In genomic region chr10:32958085-32958991, GRCh38 we compare ENCODE assay signal across 1 cellular context.
TF ChIP-seq lines count a peak whose summit lies in the region.

TSS of gene ITGB1 (minus strand) at chr10:32958230. CDS start at chr10:32935558, 22,672 bp downstream.

TF ChIP-seq in H1, 55 proteins besides CTCF, POLR2A, EP300 and RAD21:
- peak; percentile 93 for TF ChIP-seq POLR2AphosphoS5 (IDR thresholded peaks at IDR 0.05; ENCODE audit: low read depth, low read length)
- TF ChIP-seq FOSL1 (IDR thresholded peaks at IDR 0.05; ENCODE audit: insufficient read depth, low read depth, low read length) = no peak
- TF ChIP-seq RBBP5 (IDR thresholded peaks at IDR 0.05; ENCODE audit: borderline replicate concordance, low read depth, low read length) = peak; percentile 79; the same call in 1 of the 2 replicates
- TF ChIP-seq SP1 (IDR thresholded peaks at IDR 0.05; ENCODE audit: low read depth, low read length) = no peak
- TF ChIP-seq EZH2 (IDR thresholded peaks at IDR 0.05; ENCODE audit: low read depth, low read length, severe bottlenecking) = no peak
- peak; percentile 51 for TF ChIP-seq TAF7 (optimal IDR thresholded peaks at IDR 0.05; ENCODE audit: borderline replicate concordance, low read depth, low read length)
- TF ChIP-seq PHF8 (conservative IDR thresholded peaks at IDR 0.05; ENCODE audit: low read depth, low read length) = peak; percentile 83
- no peak for TF ChIP-seq NRF1 (IDR thresholded peaks at IDR 0.05; ENCODE audit: low read depth, low read length)
- peak; percentile 70; the same call in 1 of the 2 replicates for TF ChIP-seq TEAD4 (IDR thresholded peaks at IDR 0.05; ENCODE audit: low read depth, low read length)
- peak; percentile 81 for TF ChIP-seq ASH2L (IDR thresholded peaks at IDR 0.05; ENCODE audit: low read length)
- no peak for TF ChIP-seq MAFK (IDR thresholded peaks at IDR 0.05; ENCODE audit: low read depth, low read length)
- TF ChIP-seq, protein P1, sequence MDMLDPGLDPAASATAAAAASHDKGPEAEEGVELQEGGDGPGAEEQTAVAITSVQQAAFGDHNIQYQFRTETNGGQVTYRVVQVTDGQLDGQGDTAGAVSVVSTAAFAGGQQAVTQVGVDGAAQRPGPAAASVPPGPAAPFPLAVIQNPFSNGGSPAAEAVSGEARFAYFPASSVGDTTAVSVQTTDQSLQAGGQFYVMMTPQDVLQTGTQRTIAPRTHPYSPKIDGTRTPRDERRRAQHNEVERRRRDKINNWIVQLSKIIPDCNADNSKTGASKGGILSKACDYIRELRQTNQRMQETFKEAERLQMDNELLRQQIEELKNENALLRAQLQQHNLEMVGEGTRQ (IDR thresholded peaks at IDR 0.05; ENCODE audit: low read length) = peak; percentile 38; the same call in 1 of the 2 replicates
- TF ChIP-seq E2F6 (IDR thresholded peaks at IDR 0.05) = peak; percentile 45
- TF ChIP-seq MAX (IDR thresholded peaks at IDR 0.05) = peak; percentile 71
- TF ChIP-seq TAF1 (IDR thresholded peaks at IDR 0.05; ENCODE audit: low read depth, low read length) = peak; percentile 66; the same call in 1 of the 2 replicates
- TF ChIP-seq CREB1 (IDR thresholded peaks at IDR 0.05) = peak; percentile 74
- TF ChIP-seq HDAC2 (IDR thresholded peaks at IDR 0.05; ENCODE audit: borderline replicate concordance in 1 of 2, low read depth in 2 of 2, low read length in 2 of 2) = peak in 1 of 2 experiments; percentile 67; a peak in 1 of 4 replicates
- peak; percentile 51 for TF ChIP-seq KDM4A (IDR thresholded peaks at IDR 0.05; ENCODE audit: low read depth, low read length, severe bottlenecking)
- no peak for TF ChIP-seq CTBP2 (IDR thresholded peaks at IDR 0.05; ENCODE audit: borderline replicate concordance, insufficient read depth, insufficient read length, low read length)
- 0 out of 2 replicates have a peak, but pooled peaks have one; percentile 6 for TF ChIP-seq EGR1 (IDR thresholded peaks at IDR 0.05; ENCODE audit: borderline replicate concordance, low read depth, low read length)
- TF ChIP-seq TBP (IDR thresholded peaks at IDR 0.05; ENCODE audit: low read depth, low read length) = peak; percentile 40; the same call in 1 of the 2 replicates
- TF ChIP-seq CBX5 (IDR thresholded peaks at IDR 0.05; ENCODE audit: low read depth, low read length) = no peak
- TF ChIP-seq SP4 (IDR thresholded peaks at IDR 0.05; ENCODE audit: low read length) = 0 out of 2 replicates have a peak, but pooled peaks have one; percentile 37
- TF ChIP-seq SIRT6 (IDR thresholded peaks at IDR 0.05; ENCODE audit: low read length) = no peak
